In genomic region chr18:27004056-27004829, GRCh38 we compare ENCODE assay signal across 8 cellular contexts.
DNase-seq lines count a peak whose midpoint lies in the region; ATAC-seq and TF ChIP-seq lines count a peak whose summit lies in the region.

No MANE protein-coding gene starts in this region.

- ATAC-seq in Right ventricle myocardium inferior (no peak), gastroesophageal sphincter (no peak), GM18511 (IDR thresholded peaks at IDR 0.05; ENCODE audit: unreplicated experiment) (no peak), HG03439 (IDR thresholded peaks at IDR 0.05; ENCODE audit: unreplicated experiment) (no peak)

- intact Hi-C loops in left ventricle myocardium inferior (cut with micrococcal nuclease) (loop anchor here (10.0 kb wide), 1 partner anchor 189 kb away; no protein-coding TSS in a partner anchor), Right ventricle myocardium inferior (cut with DNase I) (loop anchor here (5.0 kb wide), 1 partner anchor 192 kb away; no protein-coding TSS in a partner anchor)

- H3K27me3 ChIP-seq in left ventricle myocardium inferior (ENCODE audit: low read depth) = no peaks in the 10 kb centered on the region
- H3K27me3 ChIP-seq in gastroesophageal sphincter = no peaks in the 10 kb centered on the region

- no peak for TF ChIP-seq EP300 in gastroesophageal sphincter (IDR thresholded peaks at IDR 0.05)

- no peak for TF ChIP-seq POLR2A in gastroesophageal sphincter (IDR thresholded peaks at IDR 0.05)

- H3K4me3 ChIP-seq in left ventricle myocardium inferior (no peak overlapping the region), gastroesophageal sphincter (no peak overlapping the region)

- no peak for DNase-seq in left ventricle myocardium inferior
- no peak for DNase-seq in Right ventricle myocardium inferior (ENCODE audit: missing footprints)
- DNase-seq in RWPE1 (ENCODE audit: low spot score) = no peak
- no peak for DNase-seq in DMS79 (lab: John Stamatoyannopoulos, UW)
- no peak for DNase-seq in KG1 (lab: John Stamatoyannopoulos, UW)

- H3K36me3 ChIP-seq in left ventricle myocardium inferior = no peaks in the 10 kb centered on the region
- no peaks in the 10 kb centered on the region for H3K36me3 ChIP-seq in gastroesophageal sphincter

- POLR2A ChIA-PET in RWPE1 (lab: Yijun Ruan, JAX; ENCODE audit: low non-redundant PET) = no interaction called here

- WGBS in gastroesophageal sphincter (ENCODE audit: low coverage in 1 of 2), 2 donors = 37 to 47% methylated on average over 9 of the region's 9 CpGs

- H3K9me3 ChIP-seq in left ventricle myocardium inferior (replicated peaks) (no peaks in the 10 kb centered on the region), gastroesophageal sphincter (no peaks in the 10 kb centered on the region)

- no peak overlapping the region for H3K27ac ChIP-seq in left ventricle myocardium inferior (replicated peaks)
- no peak overlapping the region for H3K27ac ChIP-seq in RWPE1
- H3K27ac ChIP-seq in gastroesophageal sphincter = no peak overlapping the region

- TF ChIP-seq CTCF in left ventricle myocardium inferior (IDR thresholded peaks at IDR 0.05; ENCODE audit: borderline replicate concordance) = peak; percentile 56
- 0 out of 2 replicates have a peak, but pooled peaks have one; percentile 19 for TF ChIP-seq CTCF in RWPE1 (conservative IDR thresholded peaks at IDR 0.05; ENCODE audit: low read depth)
- peak in 3 of 4 experiments; percentile 21 to 47 (median 32) for TF ChIP-seq CTCF in gastroesophageal sphincter (IDR thresholded peaks at IDR 0.05)

- H3K4me1 ChIP-seq in left ventricle myocardium inferior = no peaks in the 10 kb centered on the region
- H3K4me1 ChIP-seq in gastroesophageal sphincter = no peaks in the 10 kb centered on the region

- CTCF ChIA-PET in RWPE1 (lab: Yijun Ruan, JAX) = interaction anchor here (0.6 kb wide), 1 partner anchor 1040 kb away, joined by 3 read pairs; no protein-coding TSS in a partner anchor
